In genomic region chr19:39126593-39127187, GRCh38 we compare ENCODE assay signal across 9 cellular contexts. TPM values are rescaled to one million over a fixed set of nuclear protein-coding genes. Genes with fewer than 3 reads are reported as not detected.
DNase-seq lines count a peak whose midpoint lies in the region; ATAC-seq and TF ChIP-seq lines count a peak whose summit lies in the region.
"Had no signal": no experiment of that assay in that cellular context is flagged by ENCODE, and none has a peak within 500 bp of the region (broad histone marks: within the 10 kb centered on the region; RNA-seq: fewer than 3 reads in every experiment).

No MANE protein-coding gene starts in this region.

- H3K27ac ChIP-seq in dorsolateral prefrontal cortex = peak overlapping the region in 50 of 59 donors; percentile 7 to 94 (median 69)

- no peaks in the 10 kb centered on the region for H3K9me3 Mint-ChIP-seq in naive B cell

- TF ChIP-seq CTCF in dorsolateral prefrontal cortex (IDR thresholded peaks at IDR 0.05 in 54 of 56, conservative IDR thresholded peaks at IDR 0.05 in 2 of 56; ENCODE audit: low read depth in 1 of 56, partially characterized antibody in 56 of 56) = no peak

- ATAC-seq in naive B cell (ENCODE audit: low read depth in 2 of 2) = no peak
- no peak for ATAC-seq in GM18873 (IDR thresholded peaks at IDR 0.05; ENCODE audit: low FRiP score, unreplicated experiment)
- no peak for ATAC-seq in GM19455 (IDR thresholded peaks at IDR 0.05; ENCODE audit: unreplicated experiment)

- H3K27me3 Mint-ChIP-seq in naive B cell = no peaks in the 10 kb centered on the region

- DNase-seq in EH (ENCODE audit: low read depth) = peak; percentile 60
- peak; percentile 35 for DNase-seq in NCI-H226
- DNase-seq in dorsolateral prefrontal cortex = no peak
- DNase-seq in naive B cell = no peak
- no peak for DNase-seq in NCI-H2107 (lab: John Stamatoyannopoulos, UW)
- DNase-seq in activated CD4-positive, alpha-beta T cell treated with anti-CD3 and anti-CD28 coated beads, Interleukin-2, amount 50 U/mL, for 1 hour = no peak

- peaks cover 51 to 63% (median 62%) of the 10 kb centered on the region in 3 donors for H3K4me1 Mint-ChIP-seq in naive B cell

- peak overlapping the region; percentile 14 to 98 (median 92) for H3K27ac Mint-ChIP-seq in naive B cell

- H3K4me3 ChIP-seq in dorsolateral prefrontal cortex = peak overlapping the region; percentile 24 to 97 (median 88)

- intact Hi-C loops in dorsolateral prefrontal cortex (cut with DNase I) = loop anchor here (5.0 to 10.0 kb wide), 5 partner anchors 58 to 418 kb away; partner anchors contain the start of genes EID2 (in 1 of the 2) and FBXO17 (in 1 of the 2)

- peak overlapping the region; percentile 60 to 99 (median 94) for H3K4me3 Mint-ChIP-seq in naive B cell

- no peaks in the 10 kb centered on the region for H3K27me3 ChIP-seq in dorsolateral prefrontal cortex

- no peaks in the 10 kb centered on the region for H3K36me3 Mint-ChIP-seq in naive B cell

RNA-seq across cellular contexts. Expression of gene PAK4, which starts 1.1 kb away (rescaled TPM):
- total RNA-seq in dorsolateral prefrontal cortex = 10 to 100 TPM; 16.4 to 55.2 (median 25.7) TPM
- 1 to 10 TPM in 5 of 6 donors, under 1 TPM in 1; 0.09 to 2.6 (median 1.7) TPM for polyA plus RNA-seq in naive B cell (ENCODE audit: low read depth in 6 of 6)

RNA-seq across cellular contexts. Expression of gene ACP7, which starts 42.5 kb away (rescaled TPM):
- 10 to 100 TPM in 2 of 120 experiments, 1 to 10 TPM in 106, under 1 TPM in 12; 0.15 to 17.0 (median 2.5) TPM for total RNA-seq in dorsolateral prefrontal cortex
- not detected for polyA plus RNA-seq in naive B cell (ENCODE audit: low read depth in 6 of 6)
- total RNA-seq: activated CD8-positive, alpha-beta memory T cell treated with anti-CD3 and anti-CD28 coated beads for 36 hours had no signal

Comparison
In these comparisons a context has a peak if more than half of its experiments do, and no peak if none do; other contexts are left out.
1. DNase-seq: peak in EH (single experiment) and NCI-H226 (single experiment); none in dorsolateral prefrontal cortex (0 of 10), naive B cell (single experiment), NCI-H2107 (single experiment) and activated CD4-positive, alpha-beta T cell treated with anti-CD3 and anti-CD28 coated beads, Interleukin-2, amount 50 U/mL, for 1 hour (single experiment).